Comparison of ENCODE assay signal across 17 cellular contexts in the genomic region with DNA sequence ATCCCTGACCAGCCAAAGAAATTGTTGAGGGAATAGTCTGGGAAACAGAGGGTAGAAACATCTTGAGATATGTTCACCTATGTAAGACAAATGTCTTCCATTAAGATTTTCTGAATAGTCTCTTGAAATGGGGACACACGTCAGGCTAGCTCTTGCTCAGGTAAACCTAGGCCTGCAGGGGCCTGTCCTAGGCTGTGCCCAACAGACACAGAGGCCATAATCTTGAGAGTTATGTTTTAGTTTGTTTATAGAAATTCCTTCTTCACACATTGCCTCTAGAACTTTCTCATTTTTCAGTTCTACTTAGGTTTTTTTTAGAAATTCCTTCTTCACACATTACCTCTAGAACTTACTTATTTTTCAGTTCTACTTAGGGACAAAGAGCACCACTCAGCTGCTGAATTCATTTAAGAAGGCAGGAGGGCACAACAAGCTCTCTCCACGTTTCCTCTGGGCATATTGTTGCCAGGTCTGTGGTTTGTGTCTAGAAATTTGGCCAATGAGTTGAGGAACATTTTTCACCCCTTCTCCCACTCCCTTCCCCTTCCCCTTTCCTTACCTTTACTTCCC.
DNase-seq lines count a peak whose midpoint lies in the region; ATAC-seq, FAIRE-seq and TF ChIP-seq lines count a peak whose summit lies in the region.
"Had no signal": no experiment of that assay in that cellular context is flagged by ENCODE, and none has a peak within 500 bp of the region (broad histone marks: within the 10 kb centered on the region; RNA-seq: fewer than 3 reads in every experiment).

No MANE protein-coding gene starts in this region.

- no peaks in the 10 kb centered on the region for H3K27me3 Mint-ChIP-seq in activated naive CD8-positive, alpha-beta T cell treated with anti-CD3 and anti-CD28 coated beads, Interleukin-2, amount 50 U/mL, for 24 hours
- H3K27me3 Mint-ChIP-seq: CD4-positive, alpha-beta memory T cell; stimulated activated naive CD8-positive, alpha-beta T cell treated with anti-CD3 and anti-CD28 coated beads, Interleukin-15, amount 100 ng/mL, for 72 hours had no signal

- H3K4me3 ChIP-seq in Panc1 (ENCODE audit: low read depth in 2 of 2, low read length in 2 of 2) (no peak overlapping the region), vagina (no peak overlapping the region)
- H3K4me3 ChIP-seq: HAP-1 had no signal

- no peaks in the 10 kb centered on the region for H3K36me3 Mint-ChIP-seq in activated naive CD8-positive, alpha-beta T cell treated with anti-CD3 and anti-CD28 coated beads, Interleukin-2, amount 50 U/mL, for 24 hours (ENCODE audit: low read depth)
- H3K36me3 Mint-ChIP-seq: CD4-positive, alpha-beta memory T cell had no signal

- TF ChIP-seq CTCF in Panc1 (IDR thresholded peaks at IDR 0.05) (no peak), D721Med (IDR thresholded peaks at IDR 0.05; ENCODE audit: insufficient read depth, missing control alignments) (no peak), vagina (IDR thresholded peaks at IDR 0.05) (no peak)

- no peak overlapping the region for H3K4me3 Mint-ChIP-seq in activated naive CD8-positive, alpha-beta T cell treated with anti-CD3 and anti-CD28 coated beads, Interleukin-2, amount 50 U/mL, for 24 hours
- H3K4me3 Mint-ChIP-seq: CD4-positive, alpha-beta memory T cell; neural crest cell; stimulated activated naive CD8-positive, alpha-beta T cell treated with anti-CD3 and anti-CD28 coated beads, Interleukin-15, amount 100 ng/mL, for 72 hours had no signal

- POLR2A ChIA-PET in Panc1 (lab: Charles Lee) = no interaction called here

- H3K27ac ChIP-seq in Panc1 (ENCODE audit: low read length) (peak overlapping the region; percentile 7; the same call in 1 of the 2 replicates), vagina (no peak overlapping the region)

- H3K36me3 ChIP-seq in Panc1 (ENCODE audit: control insufficient read depth, insufficient read depth, low read length) (no peaks in the 10 kb centered on the region; the same call in 1 of the 2 replicates), vagina (no peaks in the 10 kb centered on the region)
- H3K36me3 ChIP-seq: HAP-1 had no signal

- DNase-seq in Panc1 (ENCODE audit: low read depth, low spot score) (no peak), NCI-H82 treated with DMSO at 0.1 percent for 48 hours (lab: John Stamatoyannopoulos, UW; ENCODE audit: unreplicated experiment) (no peak), D721Med (ENCODE audit: insufficient read length, low spot score) (no peak), vagina (ENCODE audit: extremely low spot score in 2 of 2) (no peak)
- no peak for DNase-seq in activated naive CD8-positive, alpha-beta T cell treated with anti-CD3 and anti-CD28 coated beads, Interleukin-2, amount 50 U/mL, for 24 hours
- DNase-seq: activated CD4-positive, alpha-beta T cell treated with anti-CD3 and anti-CD28 coated beads, Interleukin-2, amount 50 U/mL, for 1 hour; CD4-positive, alpha-beta memory T cell; GDM1; KG1; NCI-H1436 treated with DMSO at 0.1 percent for 48 hours; NCI-H526; stimulated activated naive CD8-positive, alpha-beta T cell treated with anti-CD3 and anti-CD28 coated beads, Interleukin-15, amount 100 ng/mL, for 72 hours had no signal

- H3K4me1 Mint-ChIP-seq in activated naive CD8-positive, alpha-beta T cell treated with anti-CD3 and anti-CD28 coated beads, Interleukin-2, amount 50 U/mL, for 24 hours = no peaks in the 10 kb centered on the region
- H3K4me1 Mint-ChIP-seq: CD4-positive, alpha-beta memory T cell; neural crest cell; stimulated activated naive CD8-positive, alpha-beta T cell treated with anti-CD3 and anti-CD28 coated beads, Interleukin-15, amount 100 ng/mL, for 72 hours had no signal

- intact Hi-C loops in Panc1 (cut with micrococcal nuclease; ENCODE audit: unreplicated experiment) = no loop called here
- intact Hi-C loops in vagina (cut with DNase I) = no loop called here

- H3K27me3 ChIP-seq in Panc1 (ENCODE audit: control insufficient read depth, insufficient read depth, low read length) (no peaks in the 10 kb centered on the region), vagina (no peaks in the 10 kb centered on the region)

- CTCF ChIA-PET in Panc1 (lab: Charles Lee) = no interaction called here

- peaks cover 5% of the 10 kb centered on the region for H3K9me3 Mint-ChIP-seq in activated naive CD8-positive, alpha-beta T cell treated with anti-CD3 and anti-CD28 coated beads, Interleukin-2, amount 50 U/mL, for 24 hours
- H3K9me3 Mint-ChIP-seq: neural crest cell; stimulated activated naive CD8-positive, alpha-beta T cell treated with anti-CD3 and anti-CD28 coated beads, Interleukin-15, amount 100 ng/mL, for 72 hours had no signal

- H3K4me1 ChIP-seq in Panc1 (ENCODE audit: control insufficient read depth, insufficient read depth, low read length) (no peaks in the 10 kb centered on the region), vagina (no peaks in the 10 kb centered on the region)
- H3K4me1 ChIP-seq: HAP-1 had no signal

- TF ChIP-seq POLR2A in vagina (IDR thresholded peaks at IDR 0.05) = no peak

- peak; percentile 66 for ATAC-seq in GM19351 (IDR thresholded peaks at IDR 0.05; ENCODE audit: unreplicated experiment)
- ATAC-seq in HG02759 (IDR thresholded peaks at IDR 0.05; ENCODE audit: unreplicated experiment) = peak; percentile 48
- ATAC-seq in Panc1 = no peak
- ATAC-seq in activated naive CD8-positive, alpha-beta T cell treated with anti-CD3 and anti-CD28 coated beads, Interleukin-2, amount 50 U/mL, for 24 hours = no peak
- ATAC-seq: sciatic nerve; stimulated activated naive CD8-positive, alpha-beta T cell treated with anti-CD3 and anti-CD28 coated beads, Interleukin-15, amount 100 ng/mL, for 72 hours had no signal

- in situ Hi-C loops in Panc1 (cut with HindIII; ENCODE audit: low pct_unique_long_range_greater_than_20kb, low sequenced_read_pairs) = no loop called here

- BruUV-seq in Panc1 (replicated peaks; lab: Mats Ljungman, UMichigan) = no TSS peak

- FAIRE-seq in D721Med (lab: Jason Lieb, UNC) = no peak

- no peak overlapping the region for H3K27ac Mint-ChIP-seq in activated naive CD8-positive, alpha-beta T cell treated with anti-CD3 and anti-CD28 coated beads, Interleukin-2, amount 50 U/mL, for 24 hours
- H3K27ac Mint-ChIP-seq: stimulated activated naive CD8-positive, alpha-beta T cell treated with anti-CD3 and anti-CD28 coated beads, Interleukin-15, amount 100 ng/mL, for 72 hours had no signal

- H3K9me3 ChIP-seq in Panc1 (ENCODE audit: control insufficient read depth, insufficient read depth, low read depth, low read length) = no peaks in the 10 kb centered on the region
- H3K9me3 ChIP-seq in vagina = no peaks in the 10 kb centered on the region
- H3K9me3 ChIP-seq: HAP-1 had no signal

Comparison
In these comparisons a context has a peak if more than half of its experiments do, and no peak if none do; other contexts are left out.
1. ATAC-seq: peak in GM19351 (single experiment) and HG02759 (single experiment); none in Panc1 (single experiment) and activated naive CD8-positive, alpha-beta T cell treated with anti-CD3 and anti-CD28 coated beads, Interleukin-2, amount 50 U/mL, for 24 hours (single experiment).